ENCODE assay signal across 8 cellular contexts in the genomic region with DNA sequence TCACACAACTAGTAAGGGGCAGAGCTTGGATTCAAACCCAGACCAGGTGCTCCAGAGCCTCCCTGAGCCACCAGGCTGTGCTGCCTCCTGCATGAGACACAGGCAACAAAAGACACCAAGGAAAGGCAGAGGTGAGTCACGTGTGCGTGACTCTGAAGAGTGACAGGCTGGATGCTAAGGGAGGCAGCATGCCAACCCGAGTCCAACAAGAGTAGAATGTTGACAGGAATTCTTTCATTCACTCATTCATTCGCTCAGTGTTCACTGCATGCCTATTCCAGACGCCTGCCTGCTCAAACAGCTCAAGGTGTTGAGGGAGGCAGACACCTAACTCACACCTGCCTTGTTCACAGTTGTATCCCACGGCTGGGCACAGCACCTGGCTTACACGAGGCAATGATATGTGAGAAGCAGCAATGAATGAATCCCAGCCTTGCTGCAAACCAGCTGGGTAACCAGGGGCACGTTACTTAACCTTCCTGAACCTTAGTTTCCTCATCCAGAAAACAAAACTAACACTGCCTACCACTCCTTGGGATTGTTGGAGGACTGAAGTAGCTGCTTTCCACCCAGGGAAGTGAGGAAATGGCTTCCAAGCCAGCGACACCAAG.
A peak's percentile ranks its signal among the peaks of the same experiment; 100 is the strongest.
DNase-seq lines count a peak whose midpoint lies in the region; ATAC-seq and TF ChIP-seq lines count a peak whose summit lies in the region.

No MANE protein-coding gene starts in this region.

- peak overlapping the region; percentile 88 for H3K27ac Mint-ChIP-seq in dendritic cell treated with granulocyte-macrophage colony-stimulating factor and Interleukin-4, amounts not matched to agents 40 ng/mL and 50 ng/mL, for 4 days
- H3K27ac Mint-ChIP-seq in osteocyte (ENCODE audit: unreplicated experiment): peak overlapping the region; percentile 100

- H3K36me3 Mint-ChIP-seq in dendritic cell treated with granulocyte-macrophage colony-stimulating factor and Interleukin-4, amounts not matched to agents 40 ng/mL and 50 ng/mL, for 4 days (ENCODE audit: low read depth): peaks cover 14% of the 10 kb centered on the region
- no peaks in the 10 kb centered on the region for H3K36me3 Mint-ChIP-seq in osteocyte (ENCODE audit: unreplicated experiment)

- intact Hi-C loops in dendritic cell treated with granulocyte-macrophage colony-stimulating factor and Interleukin-4, amounts not matched to agents 40 ng/mL and 50 ng/mL, for 4 days (cut with micrococcal nuclease): no loop called here

- DNase-seq in EH (ENCODE audit: low read depth) (peak; percentile 82), osteocyte (ENCODE audit: extremely low spot score, unreplicated experiment) (no peak), NCI-H226 (no peak), DMS 273 (lab: John Stamatoyannopoulos, UW; ENCODE audit: unreplicated experiment) (no peak)
- DNase-seq in stimulated activated CD4-positive, alpha-beta T cell treated with anti-CD3 and anti-CD28 coated beads, Interleukin-4, amount 100 ng/mL, for 4 hours: no peak

- TF ChIP-seq CTCF in osteocyte (IDR thresholded peaks at IDR 0.05): no peak

- H3K27me3 Mint-ChIP-seq in dendritic cell treated with granulocyte-macrophage colony-stimulating factor and Interleukin-4, amounts not matched to agents 40 ng/mL and 50 ng/mL, for 4 days: no peaks in the 10 kb centered on the region
- no peaks in the 10 kb centered on the region for H3K27me3 Mint-ChIP-seq in osteocyte (ENCODE audit: unreplicated experiment)

- ATAC-seq in HG03520 (IDR thresholded peaks at IDR 0.05; ENCODE audit: unreplicated experiment): peak; percentile 14
- ATAC-seq in HG03039 (IDR thresholded peaks at IDR 0.05; ENCODE audit: unreplicated experiment): no peak

- peak overlapping the region; percentile 65 for H3K4me3 Mint-ChIP-seq in dendritic cell treated with granulocyte-macrophage colony-stimulating factor and Interleukin-4, amounts not matched to agents 40 ng/mL and 50 ng/mL, for 4 days
- no peak overlapping the region for H3K4me3 Mint-ChIP-seq in osteocyte (ENCODE audit: unreplicated experiment)

- peaks cover 93% of the 10 kb centered on the region for H3K4me1 Mint-ChIP-seq in dendritic cell treated with granulocyte-macrophage colony-stimulating factor and Interleukin-4, amounts not matched to agents 40 ng/mL and 50 ng/mL, for 4 days (ENCODE audit: low read depth)
- H3K4me1 Mint-ChIP-seq in osteocyte (ENCODE audit: unreplicated experiment): peaks cover 72% of the 10 kb centered on the region

- no peaks in the 10 kb centered on the region for H3K9me3 Mint-ChIP-seq in dendritic cell treated with granulocyte-macrophage colony-stimulating factor and Interleukin-4, amounts not matched to agents 40 ng/mL and 50 ng/mL, for 4 days
- H3K9me3 Mint-ChIP-seq in osteocyte (ENCODE audit: unreplicated experiment): no peaks in the 10 kb centered on the region
